Comparison of ENCODE assay signal across 16 cellular contexts in the genomic region with DNA sequence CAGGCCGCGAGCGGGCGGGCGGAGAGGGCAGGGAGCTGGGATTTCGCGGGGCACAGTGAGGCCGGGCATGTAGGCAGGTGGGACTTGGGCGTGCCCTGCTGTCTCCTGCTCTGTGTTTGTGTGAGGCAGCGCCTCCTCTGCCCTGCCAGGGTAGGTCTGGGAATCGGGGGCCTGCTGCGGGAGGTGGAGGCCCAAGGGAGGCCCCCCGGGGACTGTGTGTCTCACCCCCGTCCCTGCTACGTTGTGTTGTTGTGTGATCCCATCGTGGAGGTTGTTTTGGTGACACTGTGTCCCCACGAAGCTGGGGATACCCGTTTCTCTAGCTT. TPM values are rescaled to one million over a fixed set of nuclear protein-coding genes. Genes with fewer than 3 reads are reported as not detected.
A peak's percentile ranks its signal among the peaks of the same experiment; 100 is the strongest.
DNase-seq lines count a peak whose midpoint lies in the region; ATAC-seq, FAIRE-seq and TF ChIP-seq lines count a peak whose summit lies in the region.
"Had no signal": no experiment of that assay in that cellular context is flagged by ENCODE, and none has a peak within 500 bp of the region (broad histone marks: within the 10 kb centered on the region; RNA-seq: fewer than 3 reads in every experiment).

No MANE protein-coding gene starts in this region.

- TF ChIP-seq CTCF in astrocyte (IDR thresholded peaks at IDR 0.05; ENCODE audit: insufficient read depth, low read depth, low read length) (no peak), fibroblast of lung (conservative IDR thresholded peaks at IDR 0.05 in 1 of 2, IDR thresholded peaks at IDR 0.05 in 1 of 2; ENCODE audit: low read depth in 1 of 2, low read length in 2 of 2) (no peak), nephron progenitor cell (IDR thresholded peaks at IDR 0.05) (no peak), tibial artery (IDR thresholded peaks at IDR 0.05) (peak in 1 of 2 experiments; percentile 12), mesothelial cell of epicardium (IDR thresholded peaks at IDR 0.05; ENCODE audit: unreplicated experiment) (no peak)

- H3K9me3 ChIP-seq in astrocyte (ENCODE audit: insufficient read depth, low read depth, low read length) (no peaks in the 10 kb centered on the region), fibroblast of lung (ENCODE audit: control insufficient read depth, insufficient read depth, low read depth, low read length) (no peaks in the 10 kb centered on the region), tibial artery (no peaks in the 10 kb centered on the region)

- H3K9me3 Mint-ChIP-seq in astrocyte (ENCODE audit: unreplicated experiment): no peaks in the 10 kb centered on the region
- no peaks in the 10 kb centered on the region for H3K9me3 Mint-ChIP-seq in nephron progenitor cell
- H3K9me3 Mint-ChIP-seq in mesothelial cell of epicardium: no peaks in the 10 kb centered on the region
- H3K9me3 Mint-ChIP-seq: activated CD4-positive, alpha-beta memory T cell treated with anti-CD3 and anti-CD28 coated beads, Interleukin-2, amount 10 ng/mL, durations not matched to agents 7 days and 5 days; activated naive CD4-positive, alpha-beta T cell treated with anti-CD3 and anti-CD28 coated beads, Interleukin-2, amount 50 U/mL, for 24 hours had no signal

- peaks cover 24% of the 10 kb centered on the region for H3K27me3 ChIP-seq in astrocyte (ENCODE audit: insufficient read depth, low read length)
- peaks cover 3% of the 10 kb centered on the region for H3K27me3 ChIP-seq in fibroblast of lung (ENCODE audit: control insufficient read depth, insufficient read depth, low read length)
- no peaks in the 10 kb centered on the region for H3K27me3 ChIP-seq in tibial artery

- H3K4me3 Mint-ChIP-seq in astrocyte (ENCODE audit: unreplicated experiment) (no peak overlapping the region), nephron progenitor cell (peak overlapping the region; percentile 73), mesothelial cell of epicardium (no peak overlapping the region)
- H3K4me3 Mint-ChIP-seq: activated CD4-positive, alpha-beta memory T cell treated with anti-CD3 and anti-CD28 coated beads, Interleukin-2, amount 10 ng/mL, durations not matched to agents 7 days and 5 days; activated naive CD4-positive, alpha-beta T cell treated with anti-CD3 and anti-CD28 coated beads, Interleukin-2, amount 50 U/mL, for 24 hours had no signal

- no peak overlapping the region for H3K9ac ChIP-seq in astrocyte (ENCODE audit: low read length)
- no peak overlapping the region for H3K9ac ChIP-seq in fibroblast of lung (ENCODE audit: insufficient read depth, low read length)

- H2AFZ ChIP-seq in astrocyte (ENCODE audit: low read depth, low read length) (peak overlapping the region; percentile 52), fibroblast of lung (ENCODE audit: low read length) (peak overlapping the region; percentile 77)

- H3K4me2 ChIP-seq in astrocyte (ENCODE audit: low read length) (peak overlapping the region; percentile 26), fibroblast of lung (ENCODE audit: extremely low read depth, insufficient read depth, low read length) (no peak overlapping the region)

- H3K27me3 Mint-ChIP-seq in astrocyte (ENCODE audit: low read depth, unreplicated experiment): peaks cover 36% of the 10 kb centered on the region
- peaks cover 41% of the 10 kb centered on the region for H3K27me3 Mint-ChIP-seq in nephron progenitor cell (ENCODE audit: low read depth, poor library complexity)
- H3K27me3 Mint-ChIP-seq in mesothelial cell of epicardium (ENCODE audit: low read depth): peaks cover 55% of the 10 kb centered on the region
- H3K27me3 Mint-ChIP-seq: activated naive CD4-positive, alpha-beta T cell treated with anti-CD3 and anti-CD28 coated beads, Interleukin-2, amount 50 U/mL, for 24 hours had no signal

- H3K27ac ChIP-seq in astrocyte (ENCODE audit: low read depth, low read length) (no peak overlapping the region), fibroblast of lung (ENCODE audit: insufficient read depth, low read length) (peak overlapping the region; percentile 43), tibial artery (peak overlapping the region; percentile 91 to 96)
- H3K27ac ChIP-seq: HL-60 had no signal

- H3K79me2 ChIP-seq in astrocyte (ENCODE audit: insufficient read depth, low read length) (no peaks in the 10 kb centered on the region), fibroblast of lung (ENCODE audit: control insufficient read depth, insufficient read depth, low read length) (no peaks in the 10 kb centered on the region)

- no peak overlapping the region for H3K27ac Mint-ChIP-seq in astrocyte (ENCODE audit: unreplicated experiment)
- no peak overlapping the region for H3K27ac Mint-ChIP-seq in nephron progenitor cell
- H3K27ac Mint-ChIP-seq in mesothelial cell of epicardium: no peak overlapping the region
- H3K27ac Mint-ChIP-seq: activated CD4-positive, alpha-beta memory T cell treated with anti-CD3 and anti-CD28 coated beads, Interleukin-2, amount 10 ng/mL, durations not matched to agents 7 days and 5 days had no signal

- DNase-seq in astrocyte (ENCODE audit: low read depth): no peak
- no peak for DNase-seq in fibroblast of lung (ENCODE audit: low read depth in 2 of 2)
- no peak for DNase-seq in nephron progenitor cell
- DNase-seq in tibial artery: no peak
- no peak for DNase-seq in mesothelial cell of epicardium (ENCODE audit: low spot score in 2 of 2, unreplicated experiment in 2 of 2)
- no peak for DNase-seq in NCI-H446 (lab: John Stamatoyannopoulos, UW)
- DNase-seq: activated CD4-positive, alpha-beta memory T cell treated with anti-CD3 and anti-CD28 coated beads, Interleukin-2, amount 10 ng/mL, durations not matched to agents 7 days and 5 days; MM.1S; NCI-H510A treated with DMSO at 0.1 percent for 48 hours; RPMI8226; T-helper 9 cell had no signal

- H3K4me3 ChIP-seq in astrocyte (ENCODE audit: insufficient read depth, low read depth, low read length): no peak overlapping the region
- H3K4me3 ChIP-seq in fibroblast of lung (replicated peaks in 1 of 4; ENCODE audit: control extremely low read depth in 1 of 4, insufficient read depth in 1 of 4, low read depth in 3 of 4, low read length in 4 of 4): peak overlapping the region in 2 of 4 experiments; percentile 3 to 48
- H3K4me3 ChIP-seq in tibial artery: peak overlapping the region; percentile 64 to 66

- no peak for FAIRE-seq in astrocyte (lab: Jason Lieb, UNC)

- ATAC-seq in HG02623 (IDR thresholded peaks at IDR 0.05; ENCODE audit: unreplicated experiment) (no peak), HG03097 (IDR thresholded peaks at IDR 0.05; ENCODE audit: low FRiP score, unreplicated experiment) (no peak)

- intact Hi-C loops in tibial artery (cut with DNase I; ENCODE audit: low total_unique reads): loop anchor here (5.0 kb wide), 1 partner anchor 128 kb away; the partner anchor contains the start of gene USF2

- H3K36me3 Mint-ChIP-seq in astrocyte (ENCODE audit: low read depth, unreplicated experiment) (no peaks in the 10 kb centered on the region), nephron progenitor cell (ENCODE audit: low read depth) (no peaks in the 10 kb centered on the region), mesothelial cell of epicardium (no peaks in the 10 kb centered on the region)
- H3K36me3 Mint-ChIP-seq: activated naive CD4-positive, alpha-beta T cell treated with anti-CD3 and anti-CD28 coated beads, Interleukin-2, amount 50 U/mL, for 24 hours had no signal

- H4K20me1 ChIP-seq in astrocyte (ENCODE audit: insufficient read depth, low read length): peaks cover 4% of the 10 kb centered on the region
- H4K20me1 ChIP-seq in fibroblast of lung (ENCODE audit: control insufficient read depth, extremely low read depth, insufficient read depth, low read length): no peaks in the 10 kb centered on the region

- no peaks in the 10 kb centered on the region for H3K36me3 ChIP-seq in astrocyte (ENCODE audit: insufficient read depth, low read length)
- no peaks in the 10 kb centered on the region for H3K36me3 ChIP-seq in fibroblast of lung (ENCODE audit: control insufficient read depth, insufficient read depth, low read length)
- no peaks in the 10 kb centered on the region for H3K36me3 ChIP-seq in tibial artery

- H3K4me1 Mint-ChIP-seq in astrocyte (ENCODE audit: low read depth, unreplicated experiment) (peaks cover 13% of the 10 kb centered on the region), nephron progenitor cell (peaks cover 66% of the 10 kb centered on the region), mesothelial cell of epicardium (peaks cover 48% of the 10 kb centered on the region)

- H3K4me1 ChIP-seq in astrocyte (ENCODE audit: insufficient read depth, low read length) (peaks cover 4% of the 10 kb centered on the region), fibroblast of lung (ENCODE audit: control insufficient read depth, extremely low read depth, insufficient read depth, low read length) (peaks cover 30% of the 10 kb centered on the region), tibial artery (peaks cover 0 to 68% (median 47%) of the 10 kb centered on the region in 4 donors)

RNA-seq across cellular contexts. Expression of gene FXYD1, which starts 1.0 kb away (rescaled TPM):
- 0.52 and 1.1 TPM in 2 replicates for total RNA-seq in astrocyte
- 4.5 and 11.3 TPM in 2 replicates for total RNA-seq in fibroblast of lung
- 3.6 and 7.5 TPM in 2 replicates for polyA plus RNA-seq in fibroblast of lung
- 7.7 and 12.9 TPM in 2 replicates for polyA plus RNA-seq in fibroblast of lung (2012)
- polyA minus RNA-seq in fibroblast of lung (ENCODE audit: low replicate concordance): 2.1 and 26.2 TPM in 2 replicates
- 2.8 to 4.3 TPM (median 3.6 TPM) in 3 replicates for total RNA-seq in mesothelial cell of epicardium

RNA-seq across cellular contexts. Expression of gene FXYD7, which starts 3.5 kb away (rescaled TPM):
- total RNA-seq in astrocyte: 0.65 TPM in 1 of 2 replicates, not detected in the other
- total RNA-seq in fibroblast of lung: not detected in 2 replicates
- polyA plus RNA-seq in fibroblast of lung: not detected in 2 replicates
- polyA plus RNA-seq in fibroblast of lung (2012): 0.31 TPM in 1 of 2 replicates, not detected in the other
- not detected in 2 replicates for polyA minus RNA-seq in fibroblast of lung (ENCODE audit: low replicate concordance)
- 0.41 to 1.3 TPM (median 0.69 TPM) in 3 replicates for total RNA-seq in mesothelial cell of epicardium
- total RNA-seq: myocyte had no signal

RNA-seq across cellular contexts. Expression of gene LGI4, which starts 4.7 kb away (rescaled TPM):
- 0.20 and 0.29 TPM in 2 replicates for total RNA-seq in astrocyte
- total RNA-seq in fibroblast of lung: 0.17 and 0.26 TPM in 2 replicates
- polyA plus RNA-seq in fibroblast of lung: 0.02 and 0.19 TPM in 2 replicates
- 0.07 and 0.57 TPM in 2 replicates for polyA plus RNA-seq in fibroblast of lung (2012)
- 1.5 and 2.3 TPM in 2 replicates for polyA minus RNA-seq in fibroblast of lung (ENCODE audit: low replicate concordance)
- 1.1 to 2.0 TPM (median 1.4 TPM) in 3 replicates for total RNA-seq in mesothelial cell of epicardium

RNA-seq across cellular contexts. Expression of gene FXYD5, which starts 15.0 kb away (rescaled TPM):
- 96.9 and 108 TPM in 2 replicates for total RNA-seq in astrocyte
- 10.5 and 19.8 TPM in 2 replicates for total RNA-seq in fibroblast of lung
- 100 and 187 TPM in 2 replicates for polyA plus RNA-seq in fibroblast of lung
- 155 and 295 TPM in 2 replicates for polyA plus RNA-seq in fibroblast of lung (2012)
- polyA minus RNA-seq in fibroblast of lung (ENCODE audit: low replicate concordance): 285 and 365 TPM in 2 replicates
- 23.1 to 27.0 TPM (median 24.7 TPM) in 3 replicates for total RNA-seq in mesothelial cell of epicardium

RNA-seq across cellular contexts. Expression of gene FXYD3, which starts 24.0 kb away (rescaled TPM):
- total RNA-seq in astrocyte: not detected in 2 replicates
- not detected in 2 replicates for total RNA-seq in fibroblast of lung
- polyA plus RNA-seq in fibroblast of lung: 0.06 TPM in 1 of 2 replicates, not detected in the other
- not detected in 2 replicates for polyA plus RNA-seq in fibroblast of lung (2012)
- polyA minus RNA-seq in fibroblast of lung (ENCODE audit: low replicate concordance): not detected in 2 replicates
- 5.5 to 8.3 TPM (median 6.6 TPM) in 3 replicates for total RNA-seq in mesothelial cell of epicardium
- total RNA-seq: activated CD4-positive, alpha-beta memory T cell treated with anti-CD3 and anti-CD28 coated beads, Interleukin-2, amount 10 ng/mL, durations not matched to agents 7 days and 5 days had no signal
